ENCODE assay signal across 12 cellular contexts in the genomic region with DNA sequence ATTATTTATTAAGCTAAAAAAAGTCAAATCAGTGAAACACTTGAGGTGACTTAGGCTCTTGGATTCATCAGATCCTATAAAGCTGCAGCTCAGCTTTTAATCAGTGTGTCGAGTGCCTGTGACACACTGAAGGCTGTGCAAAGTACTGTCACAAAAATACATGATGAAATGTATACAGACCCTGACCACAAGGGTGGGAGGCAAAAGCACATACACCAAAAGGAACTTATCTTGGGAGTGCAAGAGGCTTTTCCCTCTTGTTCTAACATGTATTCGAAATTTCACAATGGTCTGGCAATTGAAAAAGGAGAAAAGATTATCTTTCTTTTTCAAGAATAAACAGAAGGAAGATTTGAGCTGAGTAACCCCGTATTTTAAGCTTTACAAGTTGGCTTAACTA. TPM values are rescaled to one million over a fixed set of nuclear protein-coding genes. Genes with fewer than 3 reads are reported as not detected.
DNase-seq lines count a peak whose midpoint lies in the region; ATAC-seq, FAIRE-seq and TF ChIP-seq lines count a peak whose summit lies in the region.
"Had no signal": no experiment of that assay in that cellular context is flagged by ENCODE, and none has a peak within 500 bp of the region (broad histone marks: within the 10 kb centered on the region; RNA-seq: fewer than 3 reads in every experiment).

No MANE protein-coding gene starts in this region.

- in situ Hi-C loops in K562 (cut with MboI) = no loop called here

- DNase-seq in ELR (ENCODE audit: low read depth) (peak; percentile 42), OCI-LY7 (ENCODE audit: low spot score) (no peak), K562 (ENCODE audit: extremely low read depth in 1 of 4, low spot score in 3 of 4) (peak; percentile 31 to 61 (median 35)), mesothelial cell of epicardium (ENCODE audit: low spot score in 2 of 2, unreplicated experiment in 2 of 2) (no peak), pancreas (no peak)
- DNase-seq in activated effector memory CD4-positive, alpha-beta T cell treated with Interleukin-2 at 50 U/mL for 16 hours = no peak
- no peak for DNase-seq in activated CD8-positive, alpha-beta memory T cell treated with anti-CD3 and anti-CD28 coated beads for 24 hours
- DNase-seq in stimulated activated CD4-positive, alpha-beta T cell treated with anti-CD3 and anti-CD28 coated beads, Interleukin-2, amount 100 ng/mL, for 24 hours = no peak
- DNase-seq: esophagus squamous epithelium, NCI-H1694 had no signal

- WGBS in K562 (ENCODE audit: insufficient coverage, low coverage, missing lambda C conversion rate) = 2% methylated on average over 3 of the region's 3 CpGs
- WGBS in pancreas, 2 donors = 16 to 23% methylated on average over 3 of the region's 3 CpGs

- H3K36me3 ChIP-seq in OCI-LY7 (ENCODE audit: insufficient read depth, low read length) = peaks cover 12% of the 10 kb centered on the region; the same call in 1 of the 2 replicates
- H3K36me3 ChIP-seq in K562 (ENCODE audit: control insufficient read depth, insufficient read depth, low read length) = no peaks in the 10 kb centered on the region; the same call in 2 of the 3 replicates
- no peaks in the 10 kb centered on the region for H3K36me3 ChIP-seq in pancreas

- H3K4me2 ChIP-seq in OCI-LY7 (ENCODE audit: low read length) (peak overlapping the region; percentile 28; the same call in 1 of the 2 replicates), K562 (ENCODE audit: insufficient read depth, low read length) (no peak overlapping the region)

- ATAC-seq in K562 = peak; percentile 76
- no peak for ATAC-seq in pancreas

- FAIRE-seq in K562 (lab: Jason Lieb, UNC) = peak; percentile 65
- no peak for FAIRE-seq in pancreas (lab: Jason Lieb, UNC)
- FAIRE-seq: HTR-8/SVneo had no signal

- H3K27ac Mint-ChIP-seq in mesothelial cell of epicardium = peak overlapping the region; percentile 73

- H3K27ac ChIP-seq in OCI-LY7 (ENCODE audit: low read depth, low read length, poor library complexity, severe bottlenecking) (no peak overlapping the region), K562 (ENCODE audit: extremely low read depth, low read depth, low read length) (no peak overlapping the region; the same call in 2 of the 3 replicates), pancreas (peak overlapping the region in 1 of 4 donors; percentile 9)
- H3K27ac ChIP-seq: C4-2B had no signal

- no peaks in the 10 kb centered on the region for H3K9me1 ChIP-seq in K562 (ENCODE audit: control insufficient read depth, insufficient read depth, low read length)

- no peak for TF ChIP-seq CTCF in OCI-LY7 (conservative IDR thresholded peaks at IDR 0.05; ENCODE audit: low read length)
- TF ChIP-seq CTCF in K562 (IDR thresholded peaks at IDR 0.05 in 2 of 3, conservative IDR thresholded peaks at IDR 0.05 in 1 of 3; ENCODE audit: insufficient read depth in 2 of 3, low read depth in 1 of 3, low read length in 3 of 3) = no peak
- TF ChIP-seq CTCF in mesothelial cell of epicardium (IDR thresholded peaks at IDR 0.05; ENCODE audit: unreplicated experiment) = no peak
- no peak for TF ChIP-seq CTCF in pancreas (IDR thresholded peaks at IDR 0.05)

- POLR2A ChIA-PET in OCI-LY7 (lab: Charles Lee) = interaction anchor here (0.6 to 2.1 kb wide), 6 partner anchors 9 to 35 kb away, joined by 3 to 6 read pairs (median 4); no protein-coding TSS in a partner anchor
- POLR2A ChIA-PET in K562 (lab: Yijun Ruan, JAX) = interaction anchor here (1.2 to 1.8 kb wide), 2 partner anchors 11 to 14 kb away, joined by 4 to 8 read pairs; no protein-coding TSS in a partner anchor

- peaks cover 0 to 19% of the 10 kb centered on the region in 2 experiments; a peak in 2 of 5 replicates for H3K27me3 ChIP-seq in K562 (ENCODE audit: control insufficient read depth in 2 of 2, insufficient read depth in 2 of 2, low read length in 2 of 2)
- no peaks in the 10 kb centered on the region for H3K27me3 ChIP-seq in pancreas
- H3K27me3 ChIP-seq: esophagus squamous epithelium had no signal

- no peak overlapping the region for H3K4me3 Mint-ChIP-seq in mesothelial cell of epicardium

- TF ChIP-seq POLR2A in K562 (conservative IDR thresholded peaks at IDR 0.05) = no peak

- no peaks in the 10 kb centered on the region for H3K9me2 ChIP-seq in OCI-LY7 (ENCODE audit: insufficient read depth, low read length)

- no peaks in the 10 kb centered on the region for H3K27me3 Mint-ChIP-seq in mesothelial cell of epicardium (ENCODE audit: low read depth)

- H3K79me2 ChIP-seq in OCI-LY7 (ENCODE audit: insufficient read depth, low read depth, low read length) = peaks cover 82% of the 10 kb centered on the region
- peaks cover 13% of the 10 kb centered on the region for H3K79me2 ChIP-seq in K562 (ENCODE audit: control insufficient read depth, insufficient read depth, low read length)

- BruUV-seq in OCI-LY7 (replicated peaks; lab: Mats Ljungman, UMichigan) (no TSS peak), K562 (replicated peaks; lab: Mats Ljungman, UMichigan) (no TSS peak)

- no peak overlapping the region for H3K4me3 ChIP-seq in OCI-LY7 (ENCODE audit: low read depth, low read length, poor library complexity, severe bottlenecking)
- no peak overlapping the region for H3K4me3 ChIP-seq in K562
- no peak overlapping the region for H3K4me3 ChIP-seq in pancreas
- H3K4me3 ChIP-seq: esophagus squamous epithelium had no signal

- H3K4me1 Mint-ChIP-seq in mesothelial cell of epicardium = peaks cover 81% of the 10 kb centered on the region

- intact Hi-C loops in OCI-LY7 (cut with micrococcal nuclease; ENCODE audit: unreplicated experiment) (no loop called here), K562 (cut with micrococcal nuclease) (loop anchor here (5.0 kb wide), 1 partner anchor 34 kb away; the partner anchor contains the start of gene VGLL4), pancreas (cut with DNase I) (no loop called here)

- peak; percentile 51 for TF ChIP-seq EP300 in K562 (IDR thresholded peaks at IDR 0.05; ENCODE audit: low read length)

- H3K9ac ChIP-seq in K562 (ENCODE audit: insufficient read depth in 1 of 2, low read depth in 2 of 2, low read length in 2 of 2) = no peak overlapping the region

- no peaks in the 10 kb centered on the region for H3K9me3 Mint-ChIP-seq in mesothelial cell of epicardium

- H4K20me1 ChIP-seq in OCI-LY7 (ENCODE audit: insufficient read depth, low read length) (0 out of 2 replicates have a peak, but pooled peaks cover 8% of the 10 kb centered on the region), K562 (replicated peaks; ENCODE audit: control insufficient read depth, insufficient read depth, low read length) (peaks cover 9% of the 10 kb centered on the region; the same call in 1 of the 2 replicates)

- no peaks in the 10 kb centered on the region for H3K36me3 Mint-ChIP-seq in mesothelial cell of epicardium

- H2AFZ ChIP-seq in OCI-LY7 (ENCODE audit: low read length) = no peak overlapping the region
- H2AFZ ChIP-seq in K562 (ENCODE audit: low read depth, low read length) = no peak overlapping the region

- TF ChIP-seq RAD21 in K562 (CRISPR knock-in tag; conservative IDR thresholded peaks at IDR 0.05 in 1 of 2, IDR thresholded peaks at IDR 0.05 in 1 of 2) = no peak

- CTCF ChIA-PET in OCI-LY7 (lab: Charles Lee; ENCODE audit: unreplicated experiment) = no interaction called here
- CTCF ChIA-PET in K562 (lab: Yijun Ruan, JAX; ENCODE audit: low intra/inter-chr PET ratio) = no interaction called here

- peaks cover 58% of the 10 kb centered on the region for H3K4me1 ChIP-seq in OCI-LY7 (ENCODE audit: insufficient read depth, low read length, poor library complexity, severe bottlenecking)
- peaks cover 5 to 13% of the 10 kb centered on the region in 2 experiments; a peak in 4 of 5 replicates for H3K4me1 ChIP-seq in K562 (replicated peaks in 1 of 2; ENCODE audit: control insufficient read depth in 2 of 2, insufficient read depth in 2 of 2, low read length in 2 of 2)
- H3K4me1 ChIP-seq in pancreas = peaks cover 14 to 29% (median 21%) of the 10 kb centered on the region in 3 donors

- H3K9me3 ChIP-seq in OCI-LY7 (ENCODE audit: low read length) (no peaks in the 10 kb centered on the region), K562 (replicated peaks; ENCODE audit: control insufficient read depth, insufficient read depth, low read depth, low read length) (no peaks in the 10 kb centered on the region), pancreas (no peaks in the 10 kb centered on the region)
- H3K9me3 ChIP-seq: esophagus squamous epithelium had no signal

TF ChIP-seq in K562, 482 proteins besides CTCF, POLR2A, EP300 and RAD21 (continues in another document):
- TF ChIP-seq CXXC5 (CRISPR knock-in tag; IDR thresholded peaks at IDR 0.05) = peak; percentile 16; the same call in 1 of the 2 replicates
- TF ChIP-seq NR2F6 (CRISPR knock-in tag; IDR thresholded peaks at IDR 0.05) = no peak
- peak; percentile 87 for TF ChIP-seq TCF3 (CRISPR knock-in tag; IDR thresholded peaks at IDR 0.05)
- peak; percentile 61 for TF ChIP-seq CBFA2T3 (IDR thresholded peaks at IDR 0.05)
- no peak for TF ChIP-seq ZNF644 (tag; IDR thresholded peaks at IDR 0.05; ENCODE audit: low read depth)
- TF ChIP-seq LEF1 (IDR thresholded peaks at IDR 0.05) = peak; percentile 52; the same call in 1 of the 2 replicates
- no peak for TF ChIP-seq ZNF77 (CRISPR knock-in tag; IDR thresholded peaks at IDR 0.05)

RNA-seq across cellular contexts. Expression of gene VGLL4, which starts 35.9 kb away (rescaled TPM):
- total RNA-seq in OCI-LY7 (2014; rRNA removed; shearing (Covaris generic)) = 27.9 and 36.1 TPM in 2 replicates
- 55.9 and 74.5 TPM in 2 replicates for total RNA-seq in OCI-LY7 (2022)
- 17.9 and 20.7 TPM in 2 replicates for total RNA-seq in K562 (2011; cell fraction: chromatin; rRNA removed; ENCODE audit: low replicate concordance)
- 12.3 and 14.2 TPM in 2 replicates for total RNA-seq in K562 (2011; cell fraction: nucleolus; rRNA removed)
- 15.4 and 21.1 TPM in 2 replicates for total RNA-seq in K562 (2011; cell fraction: nucleoplasm; rRNA removed)
- 5.6 and 7.8 TPM in 2 replicates for total RNA-seq in K562 (2014; rRNA removed)
- total RNA-seq in K562 (2014; rRNA removed; fragmentation: Illumina TruSeq; extraction: Trizol) = 6.2 and 6.5 TPM in 2 replicates
- total RNA-seq in K562 (2015; rRNA removed; fragmentation: Illumina TruSeq; extraction: Trizol) = 8.6 and 9.1 TPM in 2 replicates
- total RNA-seq in K562 (2021) = 10.9 and 11.5 TPM in 2 replicates
- 10.3 and 15.9 TPM in 2 replicates for polyA plus RNA-seq in K562 (2011; rRNA removed)
- 18.6 and 19.8 TPM in 2 replicates for polyA plus RNA-seq in K562 (2011; cell fraction: cytosol; rRNA removed)
- polyA plus RNA-seq in K562 (2011; cell fraction: nucleus; rRNA removed) = 20.0 and 20.9 TPM in 2 replicates
- 10.6 and 13.2 TPM in 2 replicates for polyA plus RNA-seq in K562 (2012)
- 7.8 and 9.5 TPM in 2 replicates for polyA plus RNA-seq in K562 (2014; fragmentation: Illumina TruSeq; extraction: Trizol)
- polyA plus RNA-seq in K562 (2014; fragmentation: Nextera tagmentation; extraction: Ambion mirVana) = 1 to 10 TPM in 1 of 2 experiments, under 1 TPM in 1; 0.27 to 1.0 TPM
- polyA plus RNA-seq in K562 (2014; rRNA removed) = 10.2 and 13.3 TPM in 2 replicates
- 9.5 and 10.5 TPM in 2 replicates for polyA minus RNA-seq in K562 (2011; rRNA and poly(A)+ RNA removed)
- 5.0 and 10.6 TPM in 2 replicates for polyA minus RNA-seq in K562 (2011; cell fraction: cytosol; rRNA and poly(A)+ RNA removed)
- 10.1 and 16.2 TPM in 2 replicates for polyA minus RNA-seq in K562 (2011; cell fraction: nucleus; rRNA and poly(A)+ RNA removed)
- total RNA-seq in mesothelial cell of epicardium = 137 to 140 TPM (median 138 TPM) in 3 replicates
- total RNA-seq in pancreas = 10 to 100 TPM; 17.3 to 47.8 (median 21.5) TPM
- polyA plus RNA-seq in pancreas = 10 to 100 TPM; 20.9 to 31.9 TPM

Comparison
In these comparisons a context has a peak if more than half of its experiments do, and no peak if none do; other contexts are left out.
1. DNase-seq: peak in ELR (single experiment) and K562 (4 of 4); none in OCI-LY7 (single experiment), mesothelial cell of epicardium (0 of 2), pancreas (0 of 6), activated effector memory CD4-positive, alpha-beta T cell treated with Interleukin-2 at 50 U/mL for 16 hours (single experiment), activated CD8-positive, alpha-beta memory T cell treated with anti-CD3 and anti-CD28 coated beads for 24 hours (single experiment) and stimulated activated CD4-positive, alpha-beta T cell treated with anti-CD3 and anti-CD28 coated beads, Interleukin-2, amount 100 ng/mL, for 24 hours (0 of 2).